In genomic region chr2:101188683-101189405, GRCh38 we compare ENCODE assay signal across 9 cellular contexts. TPM values are rescaled to one million over a fixed set of nuclear protein-coding genes. Genes with fewer than 3 reads are reported as not detected.
A peak's percentile ranks its signal among the peaks of the same experiment; 100 is the strongest.
DNase-seq lines count a peak whose midpoint lies in the region; ATAC-seq and TF ChIP-seq lines count a peak whose summit lies in the region.
"Had no signal": no experiment of that assay in that cellular context is flagged by ENCODE, and none has a peak within 500 bp of the region (broad histone marks: within the 10 kb centered on the region; RNA-seq: fewer than 3 reads in every experiment).

No MANE protein-coding gene starts in this region.

- H3K9me3 ChIP-seq in OCI-LY1 (ENCODE audit: low read length): 0 out of 2 replicates have a peak, but pooled peaks cover 2% of the 10 kb centered on the region
- H3K9me3 ChIP-seq in esophagus muscularis mucosa: no peaks in the 10 kb centered on the region

- no peaks in the 10 kb centered on the region for H3K9me2 ChIP-seq in OCI-LY1 (ENCODE audit: low read depth, low read length)

- TF ChIP-seq CTCF in OCI-LY1 (IDR thresholded peaks at IDR 0.05; ENCODE audit: low read length) (peak; percentile 50; the same call in 1 of the 2 replicates), esophagus muscularis mucosa (IDR thresholded peaks at IDR 0.05) (peak; percentile 21 to 52 (median 21)), retinal pigment epithelial cell (conservative IDR thresholded peaks at IDR 0.05; ENCODE audit: low read depth, low read length) (peak; percentile 75)

- TF ChIP-seq POLR2A in esophagus muscularis mucosa (IDR thresholded peaks at IDR 0.05; ENCODE audit: low read depth): no peak

- H3K9ac ChIP-seq in OCI-LY1 (ENCODE audit: low read length): no peak overlapping the region
- H3K9ac ChIP-seq: BLaER1 treated with 17β-estradiol and CSF1 and Interleukin-3, amounts not matched to agents 10 nM and 100 nM had no signal

- H3K27ac ChIP-seq in OCI-LY1 (ENCODE audit: low read depth, low read length, poor library complexity, severe bottlenecking) (no peak overlapping the region), esophagus muscularis mucosa (replicated peaks in 1 of 4) (no peak overlapping the region)

- no peak for TF ChIP-seq EP300 in esophagus muscularis mucosa (IDR thresholded peaks at IDR 0.05)

- H3K36me3 ChIP-seq in OCI-LY1 (ENCODE audit: insufficient read depth, low read length) (no peaks in the 10 kb centered on the region), esophagus muscularis mucosa (no peaks in the 10 kb centered on the region)

- H3K4me1 ChIP-seq in OCI-LY1 (ENCODE audit: insufficient read depth, low read length, severe bottlenecking): no peaks in the 10 kb centered on the region
- H3K4me1 ChIP-seq in esophagus muscularis mucosa: no peaks in the 10 kb centered on the region

- intact Hi-C loops in esophagus muscularis mucosa (cut with DNase I): no loop called here

- no peaks in the 10 kb centered on the region for H3K79me2 ChIP-seq in OCI-LY1 (ENCODE audit: insufficient read depth, low read length)

- no peaks in the 10 kb centered on the region for H4K20me1 ChIP-seq in OCI-LY1 (ENCODE audit: insufficient read depth, low read length)
- H4K20me1 ChIP-seq: BLaER1 treated with 17β-estradiol and CSF1 and Interleukin-3, amounts not matched to agents 10 nM and 100 nM had no signal

- H3K36me3 Mint-ChIP-seq in activated naive CD4-positive, alpha-beta T cell treated with anti-CD3 and anti-CD28 coated beads, Interleukin-2, amount 50 U/mL, for 72 hours: peaks cover 0 to 5% of the 10 kb centered on the region in 2 donors

- H3K27me3 ChIP-seq in OCI-LY1 (ENCODE audit: insufficient read depth, low read length) (no peaks in the 10 kb centered on the region), esophagus muscularis mucosa (no peaks in the 10 kb centered on the region)
- H3K27me3 ChIP-seq: BLaER1 treated with 17β-estradiol and CSF1 and Interleukin-3, amounts not matched to agents 10 nM and 100 nM had no signal

- H3K9me3 Mint-ChIP-seq in activated naive CD4-positive, alpha-beta T cell treated with anti-CD3 and anti-CD28 coated beads, Interleukin-2, amount 50 U/mL, for 72 hours: peaks cover 0 to 8% of the 10 kb centered on the region in 2 donors

- no peak overlapping the region for H2AFZ ChIP-seq in OCI-LY1 (ENCODE audit: low read length)

- no peak for ATAC-seq in activated naive CD4-positive, alpha-beta T cell treated with anti-CD3 and anti-CD28 coated beads, Interleukin-2, amount 50 U/mL, for 72 hours

- no peaks in the 10 kb centered on the region for H3F3A ChIP-seq in OCI-LY1 (ENCODE audit: insufficient read depth, low read length)

- H3K4me2 ChIP-seq in OCI-LY1 (ENCODE audit: low read length): no peak overlapping the region

- H3K4me3 ChIP-seq in OCI-LY1 (ENCODE audit: low read depth, low read length, poor library complexity, severe bottlenecking) (no peak overlapping the region), esophagus muscularis mucosa (no peak overlapping the region), retinal pigment epithelial cell (ENCODE audit: low read length) (no peak overlapping the region)
- H3K4me3 ChIP-seq: BLaER1 treated with 17β-estradiol and CSF1 and Interleukin-3, amounts not matched to agents 10 nM and 100 nM had no signal

- 67% methylated on average over 5 of the region's 5 CpGs for WGBS in esophagus muscularis mucosa

- no peak overlapping the region for H3K27ac Mint-ChIP-seq in activated naive CD4-positive, alpha-beta T cell treated with anti-CD3 and anti-CD28 coated beads, Interleukin-2, amount 50 U/mL, for 72 hours

- DNase-seq in NCI-H2081 (lab: John Stamatoyannopoulos, UW) (peak; percentile 37 to 50), NCI-H2081 treated with DMSO at 0.1 percent for 48 hours (lab: John Stamatoyannopoulos, UW) (no peak), esophagus muscularis mucosa (ENCODE audit: extremely low spot score) (no peak), retinal pigment epithelial cell (ENCODE audit: low read depth) (no peak), NCI-H1436 (lab: John Stamatoyannopoulos, UW) (no peak)
- no peak for DNase-seq in activated naive CD4-positive, alpha-beta T cell treated with anti-CD3 and anti-CD28 coated beads, Interleukin-2, amount 50 U/mL, for 72 hours (ENCODE audit: low spot score in 2 of 2)
- DNase-seq in activated T-cell treated with anti-CD3 and anti-CD28 coated beads, Interleukin-2, amount 50 U/mL, for 48 hours: no peak

RNA-seq across cellular contexts. Expression of gene TBC1D8, which starts 37.7 kb away (rescaled TPM):
- total RNA-seq in esophagus muscularis mucosa: 10 to 100 TPM; 16.7 to 23.4 (median 20.4) TPM
- total RNA-seq in activated naive CD4-positive, alpha-beta T cell treated with anti-CD3 and anti-CD28 coated beads, Interleukin-2, amount 50 U/mL, for 72 hours: 10 to 100 TPM in 1 of 2 donors, 1 to 10 TPM in 1; 2.6 to 12.1 TPM

Comparison
In these comparisons a context has a peak if more than half of its experiments do, and no peak if none do; other contexts are left out.
1. DNase-seq: peak in NCI-H2081 (2 of 2); none in NCI-H2081 treated with DMSO at 0.1 percent for 48 hours (single experiment), esophagus muscularis mucosa (single experiment), retinal pigment epithelial cell (single experiment), NCI-H1436 (single experiment), activated naive CD4-positive, alpha-beta T cell treated with anti-CD3 and anti-CD28 coated beads, Interleukin-2, amount 50 U/mL, for 72 hours (0 of 2) and activated T-cell treated with anti-CD3 and anti-CD28 coated beads, Interleukin-2, amount 50 U/mL, for 48 hours (0 of 2).
2. CTCF ChIP-seq: peak in every context shown above with its lines; median percentile 75 in retinal pigment epithelial cell; 50 in OCI-LY1; 21 in esophagus muscularis mucosa.